Comparison of ENCODE assay signal across 8 cellular contexts in genomic region chr9:22008662-22009562, GRCh38. TPM values are rescaled to one million over a fixed set of nuclear protein-coding genes. Genes with fewer than 3 reads are reported as not detected.
DNase-seq lines count a peak whose midpoint lies in the region; ATAC-seq, FAIRE-seq and TF ChIP-seq lines count a peak whose summit lies in the region.

CDKN2B (minus strand) TSS chr9:22009305; CDS start chr9:22008953, 352 bp downstream.

- peak within 1 kb of the TSS; percentile 99 for H2AFZ ChIP-seq in GM23338

- WGBS in right cardiac atrium = under 1% methylated on average over 91 of the region's 91 CpGs
- WGBS in psoas muscle, 3 donors = 0 to 1% (median 1%) methylated on average over 83 to 91 of the region's 91 CpGs

- H4K20me1 ChIP-seq in GM23338 (replicated peaks; ENCODE audit: insufficient read depth) = no peaks in the 10 kb centered on the region

- no peaks in the 10 kb centered on the region for H3K9me2 ChIP-seq in GM23338 (ENCODE audit: insufficient read depth)

- H3K27me3 Mint-ChIP-seq in GM23338 (ENCODE audit: insufficient read depth, low read depth, poor library complexity) = peaks cover 65% of the 10 kb centered on the region

- FAIRE-seq in G401.6 (lab: Jason Lieb, UNC) = peak; percentile 95

- H3F3A ChIP-seq in GM23338 (replicated peaks; ENCODE audit: low read depth) = peaks cover 17% of the 10 kb centered on the region

- H3K9me3 ChIP-seq in ascending aorta (no peaks in the 10 kb centered on the region), right cardiac atrium (ENCODE audit: control insufficient read depth, low read length) (no peaks in the 10 kb centered on the region), psoas muscle (no peaks in the 10 kb centered on the region)

- ATAC-seq in GM23338 (peak; percentile 76), SK-N-SH treated with all-trans-retinoic acid at 6 μM for 48 hours (peak; percentile 93), right cardiac atrium (peak; percentile 100), psoas muscle (peak; percentile 96 to 97 (median 97))

- H3K4me3 ChIP-seq in GM23338 (peak within 1 kb of the TSS; percentile 87), ascending aorta (peak within 1 kb of the TSS; percentile 76 to 78), right cardiac atrium (ENCODE audit: low read length) (peak within 1 kb of the TSS; percentile 61), psoas muscle (peak within 1 kb of the TSS; percentile 88)

- H3K27ac ChIP-seq in GM23338 (ENCODE audit: low read depth) = no peak within 1 kb of the TSS
- peak within 1 kb of the TSS; percentile 87 to 93 for H3K27ac ChIP-seq in ascending aorta
- peak within 1 kb of the TSS; percentile 83 for H3K27ac ChIP-seq in right cardiac atrium (ENCODE audit: low read length)
- H3K27ac ChIP-seq in psoas muscle = peak within 1 kb of the TSS; percentile 92

- H3K27ac Mint-ChIP-seq in GM23338 = no peak within 1 kb of the TSS; the same call in 1 of the 2 replicates

- H3K9me3 Mint-ChIP-seq in GM23338 = no peaks in the 10 kb centered on the region

- intact Hi-C loops in ascending aorta (cut with DNase I) = loop anchor here (1.0 to 10.0 kb wide), 6 partner anchors 14 to 674 kb away; partner anchors contain the start of genes KLHL9 and MTAP
- intact Hi-C loops in right cardiac atrium (cut with DNase I) = loop anchor here (10.0 kb wide), 2 partner anchors 194 to 204 kb away; partner anchors contain the start of gene MTAP (in 2 of the 4)
- intact Hi-C loops in psoas muscle (cut with DNase I) = loop anchor here (1.0 to 5.0 kb wide), 2 partner anchors 195 to 197 kb away; no protein-coding TSS in a partner anchor

- peaks cover 17% of the 10 kb centered on the region for H3K4me1 ChIP-seq in GM23338 (ENCODE audit: insufficient read depth)
- H3K4me1 ChIP-seq in ascending aorta = peaks cover 0 to 9% of the 10 kb centered on the region in 2 donors
- no peaks in the 10 kb centered on the region for H3K4me1 ChIP-seq in right cardiac atrium (ENCODE audit: control insufficient read depth, insufficient read depth, low read length)
- H3K4me1 ChIP-seq in psoas muscle = peaks cover 22% of the 10 kb centered on the region

- TF ChIP-seq CTCF in GM23338 (conservative IDR thresholded peaks at IDR 0.05; ENCODE audit: low read depth in 2 of 2) = peak; percentile 86 to 88
- peak; percentile 97 for TF ChIP-seq CTCF in LNCAP (IDR thresholded peaks at IDR 0.05)
- TF ChIP-seq CTCF in ascending aorta (IDR thresholded peaks at IDR 0.05) = peak; percentile 73 to 95 (median 93)
- TF ChIP-seq CTCF in psoas muscle (IDR thresholded peaks at IDR 0.05) = peak; percentile 98

- DNase-seq in GM23338 (ENCODE audit: low spot score) (peak; percentile 96), ascending aorta (ENCODE audit: low spot score in 2 of 2) (peak; percentile 78 to 97), right cardiac atrium (peak; percentile 98), psoas muscle (peak; percentile 97 to 98), cerebellar nuclear complex (lab: John Stamatoyannopoulos, UW) (no peak)

- H3K4me2 ChIP-seq in GM23338 = peak within 1 kb of the TSS; percentile 89

- no peaks in the 10 kb centered on the region for H3K79me2 ChIP-seq in GM23338 (replicated peaks; ENCODE audit: insufficient read depth)

- peaks cover 20% of the 10 kb centered on the region for H3K4me1 Mint-ChIP-seq in GM23338

- H3K36me3 Mint-ChIP-seq in GM23338 (ENCODE audit: low read depth) = no peaks in the 10 kb centered on the region

- peaks cover 73% of the 10 kb centered on the region for H3K27me3 ChIP-seq in GM23338 (ENCODE audit: insufficient read depth)
- H3K27me3 ChIP-seq in ascending aorta = no peaks in the 10 kb centered on the region
- no peaks in the 10 kb centered on the region for H3K27me3 ChIP-seq in right cardiac atrium (ENCODE audit: control insufficient read depth, insufficient read depth)
- peaks cover 0 to 2% (median 0%) of the 10 kb centered on the region in 3 donors for H3K27me3 ChIP-seq in psoas muscle (ENCODE audit: insufficient read depth in 3 of 3, low read length in 2 of 3)

- H3K4me3 Mint-ChIP-seq in GM23338 = peak within 1 kb of the TSS; percentile 79

- H3K36me3 ChIP-seq in GM23338 (ENCODE audit: insufficient read depth) (no peaks in the 10 kb centered on the region), ascending aorta (no peaks in the 10 kb centered on the region), psoas muscle (ENCODE audit: insufficient read depth in 1 of 2, low read depth in 1 of 2) (no peaks in the 10 kb centered on the region)

TF ChIP-seq in GM23338, 12 proteins besides CTCF, POLR2A, EP300 and RAD21 (continues in another document):
- TF ChIP-seq ETS1 (IDR thresholded peaks at IDR 0.05) (no peak), REST (IDR thresholded peaks at IDR 0.05; ENCODE audit: unreplicated experiment) (peak; percentile 11), ZNF331 (CRISPR knock-in tag; IDR thresholded peaks at IDR 0.05; ENCODE audit: low read depth) (no peak)

TF ChIP-seq in SK-N-SH treated with all-trans-retinoic acid at 6 μM for 48 hours, 23 proteins besides CTCF, POLR2A, EP300 and RAD21 (continues in another document):
- TF ChIP-seq GLIS3 (CRISPR knock-in tag; IDR thresholded peaks at IDR 0.05) = no peak
- no peak for TF ChIP-seq ZFP3 (CRISPR knock-in tag; IDR thresholded peaks at IDR 0.05)
- no peak for TF ChIP-seq ESRRG (CRISPR knock-in tag; IDR thresholded peaks at IDR 0.05)
- TF ChIP-seq PATZ1 (CRISPR knock-in tag; IDR thresholded peaks at IDR 0.05; ENCODE audit: borderline replicate concordance) = no peak
- TF ChIP-seq ZNF70 (CRISPR knock-in tag; IDR thresholded peaks at IDR 0.05) = no peak
- no peak for TF ChIP-seq PPARA (CRISPR knock-in tag; IDR thresholded peaks at IDR 0.05; ENCODE audit: borderline replicate concordance)
- TF ChIP-seq ARNTL (CRISPR knock-in tag; IDR thresholded peaks at IDR 0.05; ENCODE audit: borderline replicate concordance, low read depth) = no peak
- no peak for TF ChIP-seq ZNF565 (CRISPR knock-in tag; conservative IDR thresholded peaks at IDR 0.05; ENCODE audit: low read depth)
- no peak for TF ChIP-seq ZC3H10 (CRISPR knock-in tag; IDR thresholded peaks at IDR 0.05)
- TF ChIP-seq TOX (CRISPR knock-in tag; IDR thresholded peaks at IDR 0.05; ENCODE audit: borderline replicate concordance) = no peak
- no peak for TF ChIP-seq ZFP30 (CRISPR knock-in tag; IDR thresholded peaks at IDR 0.05)
- TF ChIP-seq, protein P1, sequence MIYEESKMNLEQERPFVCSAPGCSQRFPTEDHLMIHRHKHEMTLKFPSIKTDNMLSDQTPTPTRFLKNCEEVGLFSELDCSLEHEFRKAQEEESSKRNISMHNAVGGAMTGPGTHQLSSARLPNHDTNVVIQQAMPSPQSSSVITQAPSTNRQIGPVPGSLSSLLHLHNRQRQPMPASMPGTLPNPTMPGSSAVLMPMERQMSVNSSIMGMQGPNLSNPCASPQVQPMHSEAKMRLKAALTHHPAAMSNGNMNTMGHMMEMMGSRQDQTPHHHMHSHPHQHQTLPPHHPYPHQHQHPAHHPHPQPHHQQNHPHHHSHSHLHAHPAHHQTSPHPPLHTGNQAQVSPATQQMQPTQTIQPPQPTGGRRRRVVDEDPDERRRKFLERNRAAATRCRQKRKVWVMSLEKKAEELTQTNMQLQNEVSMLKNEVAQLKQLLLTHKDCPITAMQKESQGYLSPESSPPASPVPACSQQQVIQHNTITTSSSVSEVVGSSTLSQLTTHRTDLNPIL (CRISPR knock-in tag; IDR thresholded peaks at IDR 0.05; ENCODE audit: low read depth) = no peak
- no peak for TF ChIP-seq CSRNP3 (CRISPR knock-in tag; IDR thresholded peaks at IDR 0.05)
- TF ChIP-seq ZNF8 (CRISPR knock-in tag; IDR thresholded peaks at IDR 0.05) = no peak

RNA-seq across cellular contexts. Expression of gene CDKN2B, which starts in this region (rescaled TPM):
- total RNA-seq in GM23338 (2014; rRNA removed; shearing (Covaris generic)) = 0.31 and 0.83 TPM in 2 replicates
- polyA plus RNA-seq in GM23338 (2016; fragmentation: Nextera tagmentation; extraction: Ambion mirVana) = 0.09 and 0.29 TPM in 2 replicates
- total RNA-seq in ascending aorta = 11.4 TPM
- 1 to 10 TPM in 3 of 4 donors, under 1 TPM in 1; 0.71 to 1.7 (median 1.3) TPM for total RNA-seq in right cardiac atrium
- polyA plus RNA-seq in right cardiac atrium = 1.9 TPM
- total RNA-seq in psoas muscle = 10 to 100 TPM in 1 of 4 donors, 1 to 10 TPM in 3; 5.4 to 12.3 (median 8.3) TPM
- 10 to 100 TPM in 1 of 3 donors, 1 to 10 TPM in 2; 1.7 to 11.3 (median 5.5) TPM for polyA plus RNA-seq in psoas muscle

Comparison
In these comparisons a context has a peak if more than half of its experiments do, and no peak if none do; other contexts are left out.
1. Peak in DNase-seq, ATAC-seq, H3K4me3 ChIP-seq and H3K4me2 ChIP-seq in GM23338; RNA of the gene not detected or under 1 TPM.
2. DNase-seq: peak in ascending aorta (2 of 2), right cardiac atrium (3 of 3) and psoas muscle (2 of 2); none in cerebellar nuclear complex (0 of 2).
3. Peak in every context shown above with its lines, with median percentiles within 50 percentile points of each other: ATAC-seq, H3K4me3 ChIP-seq and CTCF ChIP-seq.